Comparison of ENCODE assay signal across 19 cellular contexts in genomic region chr12:130675791-130676190, GRCh38. TPM values are rescaled to one million over a fixed set of nuclear protein-coding genes. Genes with fewer than 3 reads are reported as not detected.
DNase-seq lines count a peak whose midpoint lies in the region; ATAC-seq, FAIRE-seq and TF ChIP-seq lines count a peak whose summit lies in the region.
"Had no signal": no experiment of that assay in that cellular context is flagged by ENCODE, and none has a peak within 500 bp of the region (broad histone marks: within the 10 kb centered on the region; RNA-seq: fewer than 3 reads in every experiment).

No MANE protein-coding gene starts in this region.

- peaks cover 4% of the 10 kb centered on the region for H3K9me3 Mint-ChIP-seq in chondrocyte (ENCODE audit: low read depth)
- H3K9me3 Mint-ChIP-seq: CD4-positive, alpha-beta T cell had no signal

- H3K27ac Mint-ChIP-seq in chondrocyte (ENCODE audit: unreplicated experiment), result no peak overlapping the region
- H3K27ac Mint-ChIP-seq: CD4-positive, alpha-beta T cell; CD8-positive, alpha-beta T cell had no signal

- WGBS in lower leg skin, 2 donors, result 95 to 96% methylated on average over 13 to 15 of the region's 15 CpGs

- H3K4me3 Mint-ChIP-seq in chondrocyte (ENCODE audit: unreplicated experiment), result no peak overlapping the region
- H3K4me3 Mint-ChIP-seq: CD4-positive, alpha-beta T cell; CD8-positive, alpha-beta T cell had no signal

- intact Hi-C loops in posterior vena cava (cut with DNase I) (no loop called here), lower leg skin (cut with DNase I; ENCODE audit: low total_unique reads) (no loop called here)

- TF ChIP-seq CTCF in chondrocyte (IDR thresholded peaks at IDR 0.05), result no peak
- no peak for TF ChIP-seq CTCF in lower leg skin (IDR thresholded peaks at IDR 0.05)

- no peak for FAIRE-seq in RCC 7860 (lab: Jason Lieb, UNC)
- FAIRE-seq: A204.1, D721Med, G401.6, GM12891, GM19239 had no signal

- H3K36me3 Mint-ChIP-seq in chondrocyte (ENCODE audit: low read depth), result no peaks in the 10 kb centered on the region
- H3K36me3 Mint-ChIP-seq: CD8-positive, alpha-beta T cell had no signal

- H3K4me3 ChIP-seq in lower leg skin (ENCODE audit: low read depth, poor library complexity, severe bottlenecking), result no peak overlapping the region
- H3K4me3 ChIP-seq: BLaER1 treated with 17β-estradiol and CSF1 and Interleukin-3, amounts not matched to agents 10 nM and 100 nM had no signal

- DNase-seq in chondrocyte (ENCODE audit: low spot score) (peak; percentile 73), posterior vena cava (ENCODE audit: low spot score) (peak; percentile 63), lower leg skin (ENCODE audit: low spot score in 2 of 2) (no peak), RCC 7860 (ENCODE audit: low spot score) (no peak)
- DNase-seq: 8988T; ACHN; Caco-2; Calu3; CD4-positive, alpha-beta T cell; CD8-positive, alpha-beta T cell; DMS79 treated with DMSO at 0.1 percent for 48 hours; GF-D8 had no signal

- ATAC-seq in HG02973 (IDR thresholded peaks at IDR 0.05; ENCODE audit: unreplicated experiment), result no peak
- ATAC-seq: CD8-positive, alpha-beta T cell had no signal

- H3K4me1 Mint-ChIP-seq in chondrocyte (ENCODE audit: low read depth), result no peaks in the 10 kb centered on the region

- TF ChIP-seq POLR2A in lower leg skin (IDR thresholded peaks at IDR 0.05), result no peak

- no peaks in the 10 kb centered on the region for H3K27me3 Mint-ChIP-seq in chondrocyte (ENCODE audit: low read depth)
- H3K27me3 Mint-ChIP-seq: CD4-positive, alpha-beta T cell had no signal

RNA-seq across cellular contexts. Expression of gene RIMBP2, which starts 40.3 kb away (rescaled TPM):
- 0.18 to 0.92 TPM (median 0.30 TPM) in 3 replicates for total RNA-seq in chondrocyte
- 1 to 10 TPM; 1.3 to 1.7 TPM for total RNA-seq in posterior vena cava
- total RNA-seq in lower leg skin, result 1 to 10 TPM; 1.5 to 5.3 (median 2.7) TPM
- total RNA-seq: Caco-2; CD4-positive, alpha-beta T cell; CD8-positive, alpha-beta T cell had no signal

Comparison
In these comparisons a context has a peak if more than half of its experiments do, and no peak if none do; other contexts are left out.
1. DNase-seq: peak in chondrocyte (single experiment) and posterior vena cava (single experiment); none in lower leg skin (0 of 2) and RCC 7860 (single experiment).